ENCODE assay signal across 20 cellular contexts in genomic region chr3:191362524-191363090, GRCh38. TPM values are rescaled to one million over a fixed set of nuclear protein-coding genes. Genes with fewer than 3 reads are reported as not detected.
A peak's percentile ranks its signal among the peaks of the same experiment; 100 is the strongest.
DNase-seq lines count a peak whose midpoint lies in the region; ATAC-seq and TF ChIP-seq lines count a peak whose summit lies in the region.
"Had no signal": no experiment of that assay in that cellular context is flagged by ENCODE, and none has a peak within 500 bp of the region (broad histone marks: within the 10 kb centered on the region; RNA-seq: fewer than 3 reads in every experiment).

No MANE protein-coding gene starts in this region.

- intact Hi-C loops in mammary epithelial cell (cut with micrococcal nuclease) = no loop called here
- intact Hi-C loops in ovary (cut with DNase I) = no loop called here

- CTCF ChIA-PET in mammary epithelial cell (lab: Charles Lee; ENCODE audit: low non-redundant PET) = no interaction called here

- H3K4me2 ChIP-seq in GM23338 (no peak overlapping the region), mammary epithelial cell (ENCODE audit: insufficient read depth, low read depth, low read length) (no peak overlapping the region)
- H3K4me2 ChIP-seq: BLaER1 treated with 17β-estradiol and CSF1 and Interleukin-3, amounts not matched to agents 10 nM and 100 nM had no signal

- 68% methylated on average over 2 of the region's 2 CpGs for WGBS in mammary epithelial cell (ENCODE audit: low coverage, missing lambda C conversion rate)
- 90 to 91% (median 91%) methylated on average over 2 of the region's 2 CpGs for WGBS in ovary, 3 donors

- H3K27me3 ChIP-seq in GM23338 (ENCODE audit: insufficient read depth) (no peaks in the 10 kb centered on the region), mammary epithelial cell (ENCODE audit: insufficient read depth, low read length) (no peaks in the 10 kb centered on the region), ovary (no peaks in the 10 kb centered on the region)
- H3K27me3 ChIP-seq: BLaER1 treated with 17β-estradiol and CSF1 and Interleukin-3, amounts not matched to agents 10 nM and 100 nM had no signal

- no TSS peak for BruUV-seq in mammary epithelial cell (replicated peaks; lab: Mats Ljungman, UMichigan)

- no peak overlapping the region for H3K27ac ChIP-seq in GM23338 (ENCODE audit: low read depth)
- H3K27ac ChIP-seq in mammary epithelial cell (ENCODE audit: insufficient read depth, low read depth, low read length) = peak overlapping the region; percentile 38
- no peak overlapping the region for H3K27ac ChIP-seq in ovary
- H3K27ac ChIP-seq: 22Rv1; BLaER1 treated with 17β-estradiol and CSF1 and Interleukin-3, amounts not matched to agents 10 nM and 100 nM had no signal

- no peak for TF ChIP-seq POLR2A in ovary (IDR thresholded peaks at IDR 0.05)

- H3K36me3 ChIP-seq in GM23338 (ENCODE audit: insufficient read depth) (no peaks in the 10 kb centered on the region; the same call in 1 of the 2 replicates), mammary epithelial cell (ENCODE audit: insufficient read depth, low read length) (peaks cover 17% of the 10 kb centered on the region), ovary (no peaks in the 10 kb centered on the region)

- peaks cover 0 to 2% of the 10 kb centered on the region in 2 donors for H3K36me3 Mint-ChIP-seq in activated T-cell treated with anti-CD3 and anti-CD28 coated beads, Interleukin-2, amount 50 U/mL, for 72 hours (ENCODE audit: insufficient read depth in 2 of 2)
- peaks cover 6% of the 10 kb centered on the region for H3K36me3 Mint-ChIP-seq in activated T-cell treated with anti-CD3 and anti-CD28 coated beads, Interleukin-2, amount 50 U/mL, for 4 hours (ENCODE audit: insufficient read depth)
- H3K36me3 Mint-ChIP-seq in GM23338 (ENCODE audit: low read depth) = peaks cover 22% of the 10 kb centered on the region
- peaks cover 77% of the 10 kb centered on the region for H3K36me3 Mint-ChIP-seq in stimulated activated memory B cell treated with anti-CD40 and anti-IgM and Interleukin-4, amounts not matched to agents 10 μg/mL and 1 μg/mL and 100 μg/mL, for 72 hours

- H3K27ac Mint-ChIP-seq in activated T-cell treated with anti-CD3 and anti-CD28 coated beads, Interleukin-2, amount 50 U/mL, for 72 hours = peak overlapping the region; percentile 54
- H3K27ac Mint-ChIP-seq in GM23338 = peak overlapping the region; percentile 66; the same call in 1 of the 2 replicates
- H3K27ac Mint-ChIP-seq in stimulated activated memory B cell treated with anti-CD40 and anti-IgM and Interleukin-4, amounts not matched to agents 10 μg/mL and 1 μg/mL and 100 μg/mL, for 72 hours = peak overlapping the region; percentile 61

- H3F3A ChIP-seq in GM23338 (replicated peaks; ENCODE audit: low read depth) = no peaks in the 10 kb centered on the region

- no peak for TF ChIP-seq CTCF in GM23338 (conservative IDR thresholded peaks at IDR 0.05; ENCODE audit: low read depth in 2 of 2)
- no peak for TF ChIP-seq CTCF in mammary epithelial cell (conservative IDR thresholded peaks at IDR 0.05 in 1 of 2, IDR thresholded peaks at IDR 0.05 in 1 of 2; ENCODE audit: extremely low read depth in 1 of 2, insufficient read depth in 1 of 2, low read depth in 1 of 2, low read length in 2 of 2)
- TF ChIP-seq CTCF in ovary (IDR thresholded peaks at IDR 0.05) = no peak

- H3K4me1 ChIP-seq in GM23338 (ENCODE audit: insufficient read depth) (peaks cover 49% of the 10 kb centered on the region), mammary epithelial cell (ENCODE audit: insufficient read depth, low read length) (peaks cover 48% of the 10 kb centered on the region), ovary (ENCODE audit: insufficient read depth) (no peaks in the 10 kb centered on the region)

- H3K9me3 Mint-ChIP-seq in activated T-cell treated with anti-CD3 and anti-CD28 coated beads, Interleukin-2, amount 50 U/mL, for 72 hours = no peaks in the 10 kb centered on the region
- H3K9me3 Mint-ChIP-seq in activated T-cell treated with anti-CD3 and anti-CD28 coated beads, Interleukin-2, amount 50 U/mL, for 4 hours = no peaks in the 10 kb centered on the region
- no peaks in the 10 kb centered on the region for H3K9me3 Mint-ChIP-seq in GM23338
- H3K9me3 Mint-ChIP-seq in stimulated activated memory B cell treated with anti-CD40 and anti-IgM and Interleukin-4, amounts not matched to agents 10 μg/mL and 1 μg/mL and 100 μg/mL, for 72 hours = no peaks in the 10 kb centered on the region

- H3K4me1 Mint-ChIP-seq in activated T-cell treated with anti-CD3 and anti-CD28 coated beads, Interleukin-2, amount 50 U/mL, for 72 hours (ENCODE audit: low read depth) = peaks cover 16% of the 10 kb centered on the region
- H3K4me1 Mint-ChIP-seq in activated T-cell treated with anti-CD3 and anti-CD28 coated beads, Interleukin-2, amount 50 U/mL, for 4 hours (ENCODE audit: low read depth) = peaks cover 3% of the 10 kb centered on the region
- peaks cover 65% of the 10 kb centered on the region for H3K4me1 Mint-ChIP-seq in GM23338
- peaks cover 54% of the 10 kb centered on the region for H3K4me1 Mint-ChIP-seq in stimulated activated memory B cell treated with anti-CD40 and anti-IgM and Interleukin-4, amounts not matched to agents 10 μg/mL and 1 μg/mL and 100 μg/mL, for 72 hours

- no peaks in the 10 kb centered on the region for H3K9me2 ChIP-seq in GM23338 (ENCODE audit: insufficient read depth)

- H4K20me1 ChIP-seq in GM23338 (replicated peaks; ENCODE audit: insufficient read depth) (no peaks in the 10 kb centered on the region), mammary epithelial cell (ENCODE audit: insufficient read depth, low read length) (no peaks in the 10 kb centered on the region)

- H3K79me2 ChIP-seq in GM23338 (replicated peaks; ENCODE audit: insufficient read depth) = no peaks in the 10 kb centered on the region
- peaks cover 54% of the 10 kb centered on the region for H3K79me2 ChIP-seq in mammary epithelial cell (ENCODE audit: insufficient read depth, low read length)

- H2AFZ ChIP-seq in GM23338 (no peak overlapping the region), mammary epithelial cell (ENCODE audit: low read depth, low read length) (no peak overlapping the region)

- no peak for ATAC-seq in activated T-cell treated with anti-CD3 and anti-CD28 coated beads, Interleukin-2, amount 50 U/mL, for 72 hours (replicated peaks in 1 of 2)
- ATAC-seq in activated T-cell treated with anti-CD3 and anti-CD28 coated beads, Interleukin-2, amount 50 U/mL, for 4 hours = no peak
- ATAC-seq in GM23338 = no peak
- ATAC-seq in stimulated activated memory B cell treated with anti-CD40 and anti-IgM and Interleukin-4, amounts not matched to agents 10 μg/mL and 1 μg/mL and 100 μg/mL, for 72 hours = no peak

- no peak overlapping the region for H3K9ac ChIP-seq in mammary epithelial cell (ENCODE audit: insufficient read depth, low read length)
- H3K9ac ChIP-seq: BLaER1 treated with 17β-estradiol and CSF1 and Interleukin-3, amounts not matched to agents 10 nM and 100 nM had no signal

- in situ Hi-C loops in mammary epithelial cell (cut with MboI; ENCODE audit: low sequenced_read_pairs in 2 of 2) = no loop called here

- H3K9me3 ChIP-seq in mammary epithelial cell (replicated peaks; ENCODE audit: insufficient read depth, low read length) = no peaks in the 10 kb centered on the region
- H3K9me3 ChIP-seq in ovary = no peaks in the 10 kb centered on the region
- H3K9me3 ChIP-seq: BLaER1 treated with 17β-estradiol and CSF1 and Interleukin-3, amounts not matched to agents 10 nM and 100 nM had no signal

- H3K4me3 ChIP-seq in GM23338 (no peak overlapping the region), mammary epithelial cell (replicated peaks in 1 of 3; ENCODE audit: insufficient read depth in 1 of 3, low read depth in 2 of 3, low read length in 3 of 3) (no peak overlapping the region), ovary (no peak overlapping the region)
- H3K4me3 ChIP-seq: BLaER1 treated with 17β-estradiol and CSF1 and Interleukin-3, amounts not matched to agents 10 nM and 100 nM had no signal

- TF ChIP-seq EP300 in ovary (IDR thresholded peaks at IDR 0.05) = no peak

- H3K27me3 Mint-ChIP-seq in activated T-cell treated with anti-CD3 and anti-CD28 coated beads, Interleukin-2, amount 50 U/mL, for 72 hours (ENCODE audit: low read depth) = no peaks in the 10 kb centered on the region
- H3K27me3 Mint-ChIP-seq in activated T-cell treated with anti-CD3 and anti-CD28 coated beads, Interleukin-2, amount 50 U/mL, for 4 hours (ENCODE audit: low read depth) = no peaks in the 10 kb centered on the region
- H3K27me3 Mint-ChIP-seq in GM23338 (ENCODE audit: insufficient read depth, low read depth, poor library complexity) = no peaks in the 10 kb centered on the region
- no peaks in the 10 kb centered on the region for H3K27me3 Mint-ChIP-seq in stimulated activated memory B cell treated with anti-CD40 and anti-IgM and Interleukin-4, amounts not matched to agents 10 μg/mL and 1 μg/mL and 100 μg/mL, for 72 hours
- H3K27me3 Mint-ChIP-seq: CD8-positive, alpha-beta memory T cell had no signal

- dilution Hi-C loops in mammary epithelial cell (cut with HindIII; ENCODE audit: low sequenced_read_pairs) = no loop called here

- no peak overlapping the region for H3K4me3 Mint-ChIP-seq in activated T-cell treated with anti-CD3 and anti-CD28 coated beads, Interleukin-2, amount 50 U/mL, for 72 hours
- H3K4me3 Mint-ChIP-seq in activated T-cell treated with anti-CD3 and anti-CD28 coated beads, Interleukin-2, amount 50 U/mL, for 4 hours = no peak overlapping the region
- no peak overlapping the region for H3K4me3 Mint-ChIP-seq in GM23338
- H3K4me3 Mint-ChIP-seq in stimulated activated memory B cell treated with anti-CD40 and anti-IgM and Interleukin-4, amounts not matched to agents 10 μg/mL and 1 μg/mL and 100 μg/mL, for 72 hours = no peak overlapping the region
- H3K4me3 Mint-ChIP-seq: CD8-positive, alpha-beta memory T cell had no signal

- no peak for DNase-seq in activated T-cell treated with anti-CD3 and anti-CD28 coated beads, Interleukin-2, amount 50 U/mL, for 72 hours
- DNase-seq in activated T-cell treated with anti-CD3 and anti-CD28 coated beads, Interleukin-2, amount 50 U/mL, for 4 hours = no peak
- no peak for DNase-seq in GM23338 (ENCODE audit: low spot score)
- DNase-seq in mammary epithelial cell = no peak
- DNase-seq in ovary = no peak
- no peak for DNase-seq in NCI-H226
- no peak for DNase-seq in stimulated activated CD8-positive, alpha-beta memory T cell treated with anti-CD3 and anti-CD28 coated beads, Interleukin-4, amount 100 ng/mL, for 48 hours
- DNase-seq: CD8-positive, alpha-beta memory T cell; GF-D8; H7; NCI-H1417 treated with DMSO at 0.1 percent for 48 hours; NCI-H2029; NCI-H2171; NCI-H748 treated with DMSO at 0.1 percent for 48 hours; RPMI8226; SIG-M5 had no signal

RNA-seq across cellular contexts. Expression of gene UTS2B, which starts 32.3 kb away (rescaled TPM):
- not detected for total RNA-seq in activated T-cell treated with anti-CD3 and anti-CD28 coated beads, Interleukin-2, amount 50 U/mL, for 72 hours
- not detected for total RNA-seq in activated T-cell treated with anti-CD3 and anti-CD28 coated beads, Interleukin-2, amount 50 U/mL, for 4 hours
- not detected in 2 replicates for total RNA-seq in GM23338 (2014; rRNA removed; shearing (Covaris generic))
- polyA plus RNA-seq in GM23338 (2016; fragmentation: Nextera tagmentation; extraction: Ambion mirVana) (0.21 TPM in 1 of 2 replicates, not detected in the other), mammary epithelial cell (0.05 TPM), ovary (under 1 TPM; 0.63 to 0.80 TPM)
- total RNA-seq in mammary epithelial cell (under 1 TPM in 1 of 2 donors, not detected in 1; 0.42 TPM), ovary (1 to 10 TPM in 1 of 7 donors, under 1 TPM in 6; 0.60 to 1.0 (median 0.94) TPM)
- polyA minus RNA-seq in mammary epithelial cell = not detected
- total RNA-seq: CD8-positive, alpha-beta memory T cell; Daoy had no signal
- polyA plus RNA-seq: CD8-positive, alpha-beta memory T cell had no signal

RNA-seq across cellular contexts. Expression of gene CCDC50, which starts 33.4 kb away (rescaled TPM):
- 10 to 100 TPM; 29.4 to 35.9 TPM for total RNA-seq in activated T-cell treated with anti-CD3 and anti-CD28 coated beads, Interleukin-2, amount 50 U/mL, for 72 hours
- 10 to 100 TPM in 1 of 3 donors, 1 to 10 TPM in 2; 3.9 to 16.2 (median 8.6) TPM for total RNA-seq in activated T-cell treated with anti-CD3 and anti-CD28 coated beads, Interleukin-2, amount 50 U/mL, for 4 hours
- total RNA-seq in GM23338 (2014; rRNA removed; shearing (Covaris generic)) = 25.4 and 28.3 TPM in 2 replicates
- 20.7 and 22.4 TPM in 2 replicates for polyA plus RNA-seq in GM23338 (2016; fragmentation: Nextera tagmentation; extraction: Ambion mirVana)
- 10 to 100 TPM; 74.8 to 85.0 TPM for total RNA-seq in mammary epithelial cell
- 36.5 TPM for polyA plus RNA-seq in mammary epithelial cell
- 28.9 TPM for polyA minus RNA-seq in mammary epithelial cell
- 10 to 100 TPM; 70.1 to 85.9 (median 78.0) TPM for total RNA-seq in ovary
- 10 to 100 TPM; 39.6 to 74.1 TPM for polyA plus RNA-seq in ovary
